Comparison of ENCODE assay signal across 21 cellular contexts in genomic region chr14:90105756-90106155, GRCh38. TPM values are rescaled to one million over a fixed set of nuclear protein-coding genes. Genes with fewer than 3 reads are reported as not detected.
DNase-seq lines count a peak whose midpoint lies in the region; TF ChIP-seq lines count a peak whose summit lies in the region.
"Had no signal": no experiment of that assay in that cellular context is flagged by ENCODE, and none has a peak within 500 bp of the region (broad histone marks: within the 10 kb centered on the region; RNA-seq: fewer than 3 reads in every experiment).

No MANE protein-coding gene starts in this region.

- no peak overlapping the region for H3K9ac ChIP-seq in GM23248

- H3K4me1 ChIP-seq in GM23248 (ENCODE audit: insufficient read depth) = no peaks in the 10 kb centered on the region
- H3K4me1 ChIP-seq: HAP-1 had no signal

- no peak overlapping the region for H3K4me2 ChIP-seq in GM23248 (ENCODE audit: unreplicated experiment)

- peak; percentile 54 for DNase-seq in Ammon's horn (ENCODE audit: low spot score)
- DNase-seq in GM23248 = peak; percentile 7
- peak; percentile 6 for DNase-seq in choroid plexus epithelial cell (ENCODE audit: low read depth)
- peak; percentile 30 for DNase-seq in midbrain (lab: John Stamatoyannopoulos, UW)
- no peak for DNase-seq in NCI-H187 treated with DMSO at 0.1 percent for 48 hours (lab: John Stamatoyannopoulos, UW)
- no peak for DNase-seq in hepatic stellate cell (ENCODE audit: low spot score)
- no peak for DNase-seq in stimulated activated naive CD4-positive, alpha-beta T cell treated with Interleukin-2 at 50 U/mL for 16 hours (lab: John Stamatoyannopoulos, UW)
- DNase-seq: ACHN; CD4-positive, alpha-beta T cell; IMR-90; Karpas-422; MG63; NCI-H1092 treated with DMSO at 0.1 percent for 48 hours; NCI-H1694; NCI-H2107; NCI-H226; NCI-H524 treated with DMSO at 0.1 percent for 48 hours had no signal

- in situ Hi-C loops in GM23248 (cut with MboI) = no loop called here

- H3K79me2 ChIP-seq in GM23248 (ENCODE audit: insufficient read depth) = no peaks in the 10 kb centered on the region

- no peaks in the 10 kb centered on the region for H3K36me3 ChIP-seq in GM23248 (ENCODE audit: low read depth)
- H3K36me3 ChIP-seq: HAP-1, MG63 had no signal

- no peaks in the 10 kb centered on the region for H3K9me3 ChIP-seq in GM23248 (ENCODE audit: low read depth)
- H3K9me3 ChIP-seq: HAP-1, MG63 had no signal

- H3K9me2 ChIP-seq in GM23248 (ENCODE audit: insufficient read depth) = no peaks in the 10 kb centered on the region

- peaks cover 21% of the 10 kb centered on the region; the same call in 1 of the 2 replicates for H3K27me3 ChIP-seq in GM23248 (replicated peaks; ENCODE audit: insufficient read depth)
- H3K27me3 ChIP-seq: MG63 had no signal

- H3K27ac ChIP-seq in GM23248 = no peak overlapping the region

- no peak overlapping the region for H2AFZ ChIP-seq in GM23248

- no peak for TF ChIP-seq CTCF in choroid plexus epithelial cell (conservative IDR thresholded peaks at IDR 0.05; ENCODE audit: low read depth, low read length)

- 48 to 49% methylated on average over 4 of the region's 4 CpGs for WGBS in GM23248 (ENCODE audit: low coverage in 1 of 2, low lambda C conversion rate in 2 of 2, missing lambda C conversion rate in 2 of 2), 2 experiments

- no peaks in the 10 kb centered on the region for H4K20me1 ChIP-seq in GM23248 (ENCODE audit: insufficient read depth)

- no peaks in the 10 kb centered on the region for H3F3A ChIP-seq in GM23248 (ENCODE audit: insufficient read depth)

- H3K4me3 ChIP-seq in GM23248 (no peak overlapping the region), choroid plexus epithelial cell (ENCODE audit: low read depth, low read length) (no peak overlapping the region)
- H3K4me3 ChIP-seq: HAP-1, MG63 had no signal

RNA-seq across cellular contexts. Expression of gene KCNK13, which starts 44.0 kb away (rescaled TPM):
- not detected in 2 replicates for total RNA-seq in GM23248 (2014; rRNA removed; shearing (Covaris generic))
- not detected in 2 replicates for polyA plus RNA-seq in GM23248 (2016; fragmentation: Nextera tagmentation; extraction: Ambion mirVana)
- total RNA-seq: B cell; CD4-positive, alpha-beta T cell; HT-29; IMR-90; RPMI7951 had no signal
- polyA plus RNA-seq: IMR-90 had no signal

Comparison
In these comparisons a context has a peak if more than half of its experiments do, and no peak if none do; other contexts are left out.
1. DNase-seq: peak in Ammon's horn (single experiment), GM23248 (single experiment), choroid plexus epithelial cell (single experiment) and midbrain (single experiment); none in NCI-H187 treated with DMSO at 0.1 percent for 48 hours (single experiment), hepatic stellate cell (single experiment) and stimulated activated naive CD4-positive, alpha-beta T cell treated with Interleukin-2 at 50 U/mL for 16 hours (single experiment).